In the genomic region with DNA sequence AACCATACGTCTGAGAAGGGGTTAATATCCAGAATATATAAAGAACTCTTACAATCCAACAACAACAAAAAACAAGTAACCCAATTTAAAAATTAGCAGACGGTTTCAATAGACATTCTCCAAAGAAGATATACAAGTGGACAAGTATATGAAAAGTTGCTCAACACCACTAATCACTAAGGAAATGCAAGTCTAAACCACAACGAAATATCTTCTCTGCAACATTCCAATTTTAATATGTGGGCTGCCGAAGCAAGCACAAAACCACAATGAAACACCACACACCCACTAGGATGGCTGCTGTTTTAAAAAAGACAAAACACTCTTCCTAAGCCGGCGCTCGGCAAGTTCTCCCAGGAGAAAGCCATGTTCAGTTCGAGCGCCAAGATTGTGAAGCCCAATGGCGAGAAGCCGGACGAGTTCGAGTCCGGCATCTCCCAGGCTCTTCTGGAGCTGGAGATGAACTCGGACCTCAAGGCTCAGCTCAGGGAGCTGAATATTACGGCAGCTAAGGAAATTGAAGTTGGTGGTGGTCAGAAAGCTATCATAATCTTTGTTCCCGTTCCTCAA, we compare ENCODE assay signal across 1 cellular context.
TF ChIP-seq lines count a peak whose summit lies in the region.

No MANE protein-coding gene starts in this region.

TF ChIP-seq in SK-N-SH treated with all-trans-retinoic acid at 6 μM for 48 hours, 23 proteins besides CTCF, POLR2A, EP300 and RAD21 (continued from another document):
- TF ChIP-seq, protein P1, sequence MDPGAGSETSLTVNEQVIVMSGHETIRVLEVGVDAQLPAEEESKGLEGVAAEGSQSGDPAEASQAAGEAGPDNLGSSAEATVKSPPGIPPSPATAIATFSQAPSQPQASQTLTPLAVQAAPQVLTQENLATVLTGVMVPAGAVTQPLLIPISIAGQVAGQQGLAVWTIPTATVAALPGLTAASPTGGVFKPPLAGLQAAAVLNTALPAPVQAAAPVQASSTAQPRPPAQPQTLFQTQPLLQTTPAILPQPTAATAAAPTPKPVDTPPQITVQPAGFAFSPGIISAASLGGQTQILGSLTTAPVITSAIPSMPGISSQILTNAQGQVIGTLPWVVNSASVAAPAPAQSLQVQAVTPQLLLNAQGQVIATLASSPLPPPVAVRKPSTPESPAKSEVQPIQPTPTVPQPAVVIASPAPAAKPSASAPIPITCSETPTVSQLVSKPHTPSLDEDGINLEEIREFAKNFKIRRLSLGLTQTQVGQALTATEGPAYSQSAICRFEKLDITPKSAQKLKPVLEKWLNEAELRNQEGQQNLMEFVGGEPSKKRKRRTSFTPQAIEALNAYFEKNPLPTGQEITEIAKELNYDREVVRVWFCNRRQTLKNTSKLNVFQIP (CRISPR knock-in tag; IDR thresholded peaks at IDR 0.05; ENCODE audit: borderline replicate concordance, low read depth), result no peak
- no peak for TF ChIP-seq ZNF70 (CRISPR knock-in tag; IDR thresholded peaks at IDR 0.05)
TF ChIP-seq in SK-N-SH treated with all-trans-retinoic acid at 6 μM for 48 hours: peak in this region for 0.
